ENCODE assay signal across 13 cellular contexts in the genomic region with DNA sequence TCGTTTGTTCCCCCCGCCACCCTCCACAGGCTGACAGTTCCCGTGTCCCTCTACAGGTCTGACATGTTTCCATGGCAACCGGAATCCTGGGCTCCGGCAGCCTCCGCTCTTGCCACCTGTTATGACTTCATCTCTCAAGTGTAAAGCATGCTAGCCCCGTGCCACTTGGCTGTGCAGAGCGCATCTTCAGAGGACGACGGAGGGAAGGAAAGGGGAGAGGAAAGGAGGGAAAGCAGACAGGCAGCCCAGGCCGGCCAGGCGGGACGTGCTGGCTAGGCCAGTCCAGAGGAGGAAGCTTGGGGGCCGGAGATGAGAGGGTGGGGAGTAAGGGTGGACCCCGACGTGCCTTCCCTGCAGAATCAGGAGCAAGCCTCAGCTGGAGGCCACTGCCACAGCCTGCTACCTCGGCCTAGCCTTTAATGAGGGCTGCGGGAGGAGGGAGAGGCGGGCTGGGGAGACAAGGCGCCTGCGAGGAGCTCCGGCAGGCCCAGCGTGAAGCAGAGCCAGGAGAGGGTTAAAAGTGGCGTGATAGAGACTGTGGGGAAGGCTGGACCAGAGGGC.
DNase-seq lines count a peak whose midpoint lies in the region; ATAC-seq and TF ChIP-seq lines count a peak whose summit lies in the region.
"Had no signal": no experiment of that assay in that cellular context is flagged by ENCODE, and none has a peak within 500 bp of the region (broad histone marks: within the 10 kb centered on the region; RNA-seq: fewer than 3 reads in every experiment).

No MANE protein-coding gene starts in this region.

- no peaks in the 10 kb centered on the region for H3K36me3 Mint-ChIP-seq in MCF 10A (ENCODE audit: insufficient read depth, unreplicated experiment)
- peaks cover 22% of the 10 kb centered on the region for H3K36me3 Mint-ChIP-seq in activated naive CD4-positive, alpha-beta T cell treated with anti-CD3 and anti-CD28 coated beads, Interleukin-2, amount 10 ng/mL, durations not matched to agents 7 days and 5 days
- H3K36me3 Mint-ChIP-seq: T-cell had no signal

- H3K9me3 Mint-ChIP-seq in MCF 10A (ENCODE audit: unreplicated experiment), result no peaks in the 10 kb centered on the region
- H3K9me3 Mint-ChIP-seq in activated naive CD4-positive, alpha-beta T cell treated with anti-CD3 and anti-CD28 coated beads, Interleukin-2, amount 10 ng/mL, durations not matched to agents 7 days and 5 days, result no peaks in the 10 kb centered on the region
- H3K9me3 Mint-ChIP-seq: activated T-cell treated with anti-CD3 and anti-CD28 coated beads, Interleukin-2, amount 50 U/mL, for 4 hours; CD8-positive, alpha-beta memory T cell had no signal

- peak; percentile 98 for DNase-seq in DMS79 treated with DMSO at 0.1 percent for 48 hours (lab: John Stamatoyannopoulos, UW)
- DNase-seq in NCI-H1694 (lab: John Stamatoyannopoulos, UW), result peak; percentile 95
- peak; percentile 97 for DNase-seq in cerebellar cortex (ENCODE audit: low spot score)
- no peak for DNase-seq in MCF 10A (ENCODE audit: unreplicated experiment)
- DNase-seq in activated naive CD4-positive, alpha-beta T cell treated with anti-CD3 and anti-CD28 coated beads, Interleukin-2, amount 10 ng/mL, durations not matched to agents 7 days and 5 days, result no peak
- DNase-seq: activated T-cell treated with anti-CD3 and anti-CD28 coated beads, Interleukin-2, amount 50 U/mL, for 4 hours; amniotic stem cell; CD8-positive, alpha-beta memory T cell; foreskin keratinocyte; NCI-H146; T-cell had no signal

- no peak for TF ChIP-seq RAD21 in neural cell (conservative IDR thresholded peaks at IDR 0.05)

- H3K27me3 Mint-ChIP-seq in MCF 10A (ENCODE audit: insufficient read depth, unreplicated experiment), result no peaks in the 10 kb centered on the region
- peaks cover 27% of the 10 kb centered on the region for H3K27me3 Mint-ChIP-seq in activated naive CD4-positive, alpha-beta T cell treated with anti-CD3 and anti-CD28 coated beads, Interleukin-2, amount 10 ng/mL, durations not matched to agents 7 days and 5 days
- H3K27me3 Mint-ChIP-seq: T-cell had no signal

- intact Hi-C loops in MCF 10A (cut with micrococcal nuclease), result no loop called here

- BruUV-seq in MCF 10A (replicated peaks; lab: Mats Ljungman, UMichigan), result no TSS peak

- H3K36me3 ChIP-seq in neural cell (ENCODE audit: insufficient read depth, low read length), result no peaks in the 10 kb centered on the region

- peak overlapping the region; percentile 23 for H3K4me3 ChIP-seq in neural cell (ENCODE audit: low read length)

- no peaks in the 10 kb centered on the region for H3K27me3 ChIP-seq in neural cell (ENCODE audit: insufficient read depth, low read depth, low read length)

- no peak overlapping the region for H3K4me3 Mint-ChIP-seq in MCF 10A (ENCODE audit: unreplicated experiment)
- H3K4me3 Mint-ChIP-seq in activated naive CD4-positive, alpha-beta T cell treated with anti-CD3 and anti-CD28 coated beads, Interleukin-2, amount 10 ng/mL, durations not matched to agents 7 days and 5 days, result no peak overlapping the region
- H3K4me3 Mint-ChIP-seq: activated T-cell treated with anti-CD3 and anti-CD28 coated beads, Interleukin-2, amount 50 U/mL, for 4 hours; CD8-positive, alpha-beta memory T cell; T-cell had no signal

- no peaks in the 10 kb centered on the region for H3K9me2 ChIP-seq in neural cell (ENCODE audit: insufficient read depth, low read length)

- no peak overlapping the region for H3K4me2 ChIP-seq in neural cell (ENCODE audit: low read length)

- H3K27ac ChIP-seq in neural cell (ENCODE audit: low read length), result peak overlapping the region; percentile 51
- H3K27ac ChIP-seq: foreskin keratinocyte had no signal

- H3K9me3 ChIP-seq in neural cell (ENCODE audit: low read length), result no peaks in the 10 kb centered on the region

- TF ChIP-seq CTCF in neural cell (IDR thresholded peaks at IDR 0.05; ENCODE audit: poor library complexity, severe bottlenecking) (no peak), MCF 10A (IDR thresholded peaks at IDR 0.05; ENCODE audit: unreplicated experiment) (no peak)

- POLR2A ChIA-PET in MCF 10A (lab: Yijun Ruan, JAX), result no interaction called here

- no peak for ATAC-seq in HG02571 (IDR thresholded peaks at IDR 0.05; ENCODE audit: unreplicated experiment)
- ATAC-seq: activated T-cell treated with anti-CD3 and anti-CD28 coated beads, Interleukin-2, amount 50 U/mL, for 4 hours; foreskin keratinocyte; T-cell had no signal

- H3K9ac ChIP-seq in neural cell (ENCODE audit: low read length), result peak overlapping the region; percentile 46

- no peaks in the 10 kb centered on the region for H3K4me1 Mint-ChIP-seq in MCF 10A (ENCODE audit: insufficient read depth, unreplicated experiment)
- no peaks in the 10 kb centered on the region for H3K4me1 Mint-ChIP-seq in activated naive CD4-positive, alpha-beta T cell treated with anti-CD3 and anti-CD28 coated beads, Interleukin-2, amount 10 ng/mL, durations not matched to agents 7 days and 5 days
- H3K4me1 Mint-ChIP-seq: CD8-positive, alpha-beta memory T cell had no signal

- H3K79me2 ChIP-seq in neural cell (replicated peaks; ENCODE audit: insufficient read depth, low read length), result no peaks in the 10 kb centered on the region

- no peaks in the 10 kb centered on the region for H4K20me1 ChIP-seq in neural cell (ENCODE audit: insufficient read depth)

- no peaks in the 10 kb centered on the region for H3F3A ChIP-seq in neural cell (ENCODE audit: insufficient read depth, low read length, poor library complexity, severe bottlenecking)

- no peak overlapping the region for H3K27ac Mint-ChIP-seq in MCF 10A (ENCODE audit: low read depth, unreplicated experiment)
- no peak overlapping the region for H3K27ac Mint-ChIP-seq in activated naive CD4-positive, alpha-beta T cell treated with anti-CD3 and anti-CD28 coated beads, Interleukin-2, amount 10 ng/mL, durations not matched to agents 7 days and 5 days
- H3K27ac Mint-ChIP-seq: CD8-positive, alpha-beta memory T cell; T-cell had no signal

- H2AFZ ChIP-seq in neural cell (ENCODE audit: low read depth, low read length), result no peak overlapping the region

- TF ChIP-seq EP300 in neural cell (conservative IDR thresholded peaks at IDR 0.05; ENCODE audit: poor library complexity, severe bottlenecking), result peak; percentile 19

- CTCF ChIA-PET in MCF 10A (lab: Yijun Ruan, JAX), result no interaction called here
- CTCF ChIA-PET in activated naive CD4-positive, alpha-beta T cell treated with anti-CD3 and anti-CD28 coated beads, Interleukin-2, amount 10 ng/mL, durations not matched to agents 7 days and 5 days (lab: Charles Lee), result no interaction called here

TF ChIP-seq in neural cell, 6 proteins besides CTCF, POLR2A, EP300 and RAD21:
- TF ChIP-seq TAF1 (IDR thresholded peaks at IDR 0.05; ENCODE audit: low read depth) (no peak), POLR2AphosphoS5 (IDR thresholded peaks at IDR 0.05) (peak; percentile 5), MXI1 (conservative IDR thresholded peaks at IDR 0.05; ENCODE audit: poor library complexity, severe bottlenecking) (peak; percentile 42), SMC3 (conservative IDR thresholded peaks at IDR 0.05; ENCODE audit: poor library complexity) (peak; percentile 30), EZH2 (IDR thresholded peaks at IDR 0.05; ENCODE audit: borderline replicate concordance, insufficient read depth, low read length, poor library complexity, severe bottlenecking) (no peak)
- TF ChIP-seq, protein P1, sequence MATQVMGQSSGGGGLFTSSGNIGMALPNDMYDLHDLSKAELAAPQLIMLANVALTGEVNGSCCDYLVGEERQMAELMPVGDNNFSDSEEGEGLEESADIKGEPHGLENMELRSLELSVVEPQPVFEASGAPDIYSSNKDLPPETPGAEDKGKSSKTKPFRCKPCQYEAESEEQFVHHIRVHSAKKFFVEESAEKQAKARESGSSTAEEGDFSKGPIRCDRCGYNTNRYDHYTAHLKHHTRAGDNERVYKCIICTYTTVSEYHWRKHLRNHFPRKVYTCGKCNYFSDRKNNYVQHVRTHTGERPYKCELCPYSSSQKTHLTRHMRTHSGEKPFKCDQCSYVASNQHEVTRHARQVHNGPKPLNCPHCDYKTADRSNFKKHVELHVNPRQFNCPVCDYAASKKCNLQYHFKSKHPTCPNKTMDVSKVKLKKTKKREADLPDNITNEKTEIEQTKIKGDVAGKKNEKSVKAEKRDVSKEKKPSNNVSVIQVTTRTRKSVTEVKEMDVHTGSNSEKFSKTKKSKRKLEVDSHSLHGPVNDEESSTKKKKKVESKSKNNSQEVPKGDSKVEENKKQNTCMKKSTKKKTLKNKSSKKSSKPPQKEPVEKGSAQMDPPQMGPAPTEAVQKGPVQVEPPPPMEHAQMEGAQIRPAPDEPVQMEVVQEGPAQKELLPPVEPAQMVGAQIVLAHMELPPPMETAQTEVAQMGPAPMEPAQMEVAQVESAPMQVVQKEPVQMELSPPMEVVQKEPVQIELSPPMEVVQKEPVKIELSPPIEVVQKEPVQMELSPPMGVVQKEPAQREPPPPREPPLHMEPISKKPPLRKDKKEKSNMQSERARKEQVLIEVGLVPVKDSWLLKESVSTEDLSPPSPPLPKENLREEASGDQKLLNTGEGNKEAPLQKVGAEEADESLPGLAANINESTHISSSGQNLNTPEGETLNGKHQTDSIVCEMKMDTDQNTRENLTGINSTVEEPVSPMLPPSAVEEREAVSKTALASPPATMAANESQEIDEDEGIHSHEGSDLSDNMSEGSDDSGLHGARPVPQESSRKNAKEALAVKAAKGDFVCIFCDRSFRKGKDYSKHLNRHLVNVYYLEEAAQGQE (IDR thresholded peaks at IDR 0.05; ENCODE audit: borderline replicate concordance), result no peak

Comparison
In these comparisons a context has a peak if more than half of its experiments do, and no peak if none do; other contexts are left out.
1. DNase-seq: peak in DMS79 treated with DMSO at 0.1 percent for 48 hours (single experiment), NCI-H1694 (single experiment) and cerebellar cortex (single experiment); none in MCF 10A (single experiment) and activated naive CD4-positive, alpha-beta T cell treated with anti-CD3 and anti-CD28 coated beads, Interleukin-2, amount 10 ng/mL, durations not matched to agents 7 days and 5 days (single experiment).